ENCODE assay signal across 14 cellular contexts in genomic region chr19:14198384-14199376, GRCh38. TPM values are rescaled to one million over a fixed set of nuclear protein-coding genes. Genes with fewer than 3 reads are reported as not detected.
A peak's percentile ranks its signal among the peaks of the same experiment; 100 is the strongest.
DNase-seq lines count a peak whose midpoint lies in the region; ATAC-seq and TF ChIP-seq lines count a peak whose summit lies in the region.
"Had no signal": no experiment of that assay in that cellular context is flagged by ENCODE, and none has a peak within 500 bp of the region (broad histone marks: within the 10 kb centered on the region; RNA-seq: fewer than 3 reads in every experiment).

No MANE protein-coding gene starts in this region.

- H2AFZ ChIP-seq in hepatocyte: no peak overlapping the region
- H2AFZ ChIP-seq: GM23248 had no signal

- H3K27ac Mint-ChIP-seq in T-helper 17 cell: peak overlapping the region; percentile 45
- H3K27ac Mint-ChIP-seq: activated naive CD8-positive, alpha-beta T cell treated with anti-CD3 and anti-CD28 coated beads, Interleukin-2, amount 10 ng/mL, durations not matched to agents 7 days and 5 days had no signal

- peaks cover 15% of the 10 kb centered on the region for H3K4me1 ChIP-seq in DOHH2 (ENCODE audit: control insufficient read depth, low read length)
- peaks cover 5% of the 10 kb centered on the region for H3K4me1 ChIP-seq in hepatocyte (ENCODE audit: insufficient read depth)

- H3K36me3 Mint-ChIP-seq in T-helper 17 cell (ENCODE audit: low read depth): peaks cover 6% of the 10 kb centered on the region
- H3K36me3 Mint-ChIP-seq: activated naive CD8-positive, alpha-beta T cell treated with anti-CD3 and anti-CD28 coated beads, Interleukin-2, amount 10 ng/mL, durations not matched to agents 7 days and 5 days; CD8-positive, alpha-beta memory T cell had no signal

- no peak for ATAC-seq in T-helper 17 cell
- no peak for ATAC-seq in GM19023 (IDR thresholded peaks at IDR 0.05; ENCODE audit: unreplicated experiment)
- ATAC-seq: sciatic nerve had no signal

- no peak overlapping the region for H3K4me3 Mint-ChIP-seq in T-helper 17 cell
- H3K4me3 Mint-ChIP-seq: activated naive CD8-positive, alpha-beta T cell treated with anti-CD3 and anti-CD28 coated beads, Interleukin-2, amount 10 ng/mL, durations not matched to agents 7 days and 5 days had no signal

- no peaks in the 10 kb centered on the region for H3K27me3 Mint-ChIP-seq in T-helper 17 cell

- H4K20me1 ChIP-seq in DOHH2 (ENCODE audit: control insufficient read depth, insufficient read depth, low read depth, low read length) (no peaks in the 10 kb centered on the region), hepatocyte (ENCODE audit: insufficient read depth, poor library complexity, severe bottlenecking) (peaks cover 25% of the 10 kb centered on the region)

- H3F3A ChIP-seq in DOHH2 (ENCODE audit: control insufficient read depth, insufficient read depth): no peaks in the 10 kb centered on the region

- H3K79me2 ChIP-seq in DOHH2 (ENCODE audit: control insufficient read depth, low read length): no peaks in the 10 kb centered on the region
- H3K79me2 ChIP-seq in hepatocyte: peaks cover 68% of the 10 kb centered on the region

- H3K36me3 ChIP-seq in DOHH2 (ENCODE audit: control insufficient read depth, low read length): no peaks in the 10 kb centered on the region
- H3K36me3 ChIP-seq in hepatocyte (replicated peaks; ENCODE audit: insufficient read depth, low read depth): no peaks in the 10 kb centered on the region

- WGBS in hepatocyte (ENCODE audit: low lambda C conversion rate, missing lambda C conversion rate): 88% methylated on average over 18 of the region's 18 CpGs

- H3K9me3 ChIP-seq in DOHH2 (ENCODE audit: control insufficient read depth, insufficient read depth, low read length) (no peaks in the 10 kb centered on the region), T-helper 17 cell (ENCODE audit: control insufficient read depth, low read length, poor library complexity, severe bottlenecking) (no peaks in the 10 kb centered on the region), hepatocyte (ENCODE audit: low read depth) (no peaks in the 10 kb centered on the region)

- intact Hi-C loops in posterior cingulate gyrus (cut with DNase I): loop anchor here (5.0 kb wide), 1 partner anchor 149 kb away; no protein-coding TSS in a partner anchor

- no peaks in the 10 kb centered on the region for H3K9me2 ChIP-seq in DOHH2 (replicated peaks; ENCODE audit: control insufficient read depth, low read length)
- no peaks in the 10 kb centered on the region for H3K9me2 ChIP-seq in hepatocyte (replicated peaks; ENCODE audit: insufficient read depth)

- TF ChIP-seq CTCF in DOHH2 (IDR thresholded peaks at IDR 0.05; ENCODE audit: low read depth, low read length, poor library complexity, severe bottlenecking): peak; percentile 39
- no peak for TF ChIP-seq CTCF in hepatocyte (IDR thresholded peaks at IDR 0.05; ENCODE audit: poor library complexity)

- H3K4me2 ChIP-seq in DOHH2 (ENCODE audit: low read length) (no peak overlapping the region), hepatocyte (no peak overlapping the region)

- peaks cover 40% of the 10 kb centered on the region for H3K4me1 Mint-ChIP-seq in T-helper 17 cell

- H3K4me3 ChIP-seq in DOHH2 (ENCODE audit: low read length) (no peak overlapping the region), hepatocyte (no peak overlapping the region)
- H3K4me3 ChIP-seq: coronary artery, GM23248 had no signal

- H3K27ac ChIP-seq in DOHH2 (ENCODE audit: low read depth, low read length) (no peak overlapping the region), hepatocyte (no peak overlapping the region)
- H3K27ac ChIP-seq: coronary artery, GM23248 had no signal

- peaks cover 7% of the 10 kb centered on the region; the same call in 1 of the 2 replicates for H3K27me3 ChIP-seq in DOHH2 (ENCODE audit: control insufficient read depth, low read length)
- H3K27me3 ChIP-seq in hepatocyte: no peaks in the 10 kb centered on the region

- DNase-seq in Kasumi-1 (lab: John Stamatoyannopoulos, UW) (peak; percentile 29 to 55), T-helper 17 cell (no peak), hepatocyte (ENCODE audit: low spot score) (peak; percentile 15), T1000 (lab: John Stamatoyannopoulos, UW) (no peak), GM03348 (ENCODE audit: low spot score) (no peak), posterior cingulate gyrus (no peak)
- DNase-seq: activated naive CD8-positive, alpha-beta T cell treated with anti-CD3 and anti-CD28 coated beads, Interleukin-2, amount 10 ng/mL, durations not matched to agents 7 days and 5 days; CD8-positive, alpha-beta memory T cell; GM23248; NCI-H187 treated with DMSO at 0.1 percent for 48 hours had no signal

RNA-seq across cellular contexts. Expression of gene ADGRL1, which starts 7.3 kb away (rescaled TPM):
- total RNA-seq in T-helper 17 cell (10 to 100 TPM; 14.9 to 30.8 TPM), hepatocyte (11.5 and 16.9 TPM in 2 replicates)
- polyA plus RNA-seq in hepatocyte: 11.9 and 16.3 TPM in 2 replicates

Comparison
In these comparisons a context has a peak if more than half of its experiments do, and no peak if none do; other contexts are left out.
1. DNase-seq: peak in Kasumi-1 (2 of 2) and hepatocyte (single experiment); none in T-helper 17 cell (0 of 3), T1000 (single experiment), GM03348 (single experiment) and posterior cingulate gyrus (0 of 10).